In genomic region chr2:148927010-148927409, GRCh38 we compare ENCODE assay signal across 9 cellular contexts. TPM values are rescaled to one million over a fixed set of nuclear protein-coding genes. Genes with fewer than 3 reads are reported as not detected.
DNase-seq lines count a peak whose midpoint lies in the region; ATAC-seq and TF ChIP-seq lines count a peak whose summit lies in the region.
"Had no signal": no experiment of that assay in that cellular context is flagged by ENCODE, and none has a peak within 500 bp of the region (broad histone marks: within the 10 kb centered on the region; RNA-seq: fewer than 3 reads in every experiment).

No MANE protein-coding gene starts in this region.

- H3K36me3 ChIP-seq in colonic mucosa (no peaks in the 10 kb centered on the region), mammary epithelial cell (ENCODE audit: insufficient read depth, low read length) (no peaks in the 10 kb centered on the region)

- H3K4me2 ChIP-seq in mammary epithelial cell (ENCODE audit: insufficient read depth, low read depth, low read length): no peak overlapping the region

- DNase-seq in colonic mucosa (peak; percentile 44), HCEC 1CT (no peak), foreskin fibroblast (no peak), mammary epithelial cell (no peak)
- peak; percentile 10 to 24 for DNase-seq in stimulated activated CD4-positive, alpha-beta T cell treated with anti-CD3 and anti-CD28 coated beads, Interleukin-2, amount 100 ng/mL, for 48 hours

- no peaks in the 10 kb centered on the region for H4K20me1 ChIP-seq in mammary epithelial cell (ENCODE audit: insufficient read depth, low read length)

- CTCF ChIA-PET in mammary epithelial cell (lab: Charles Lee; ENCODE audit: low non-redundant PET): no interaction called here

- no peak overlapping the region for H2AFZ ChIP-seq in mammary epithelial cell (ENCODE audit: low read depth, low read length)

- H3K9me3 ChIP-seq in colonic mucosa (no peaks in the 10 kb centered on the region), mammary epithelial cell (replicated peaks; ENCODE audit: insufficient read depth, low read length) (no peaks in the 10 kb centered on the region)

- ATAC-seq in GM18873 (IDR thresholded peaks at IDR 0.05; ENCODE audit: low FRiP score, unreplicated experiment) (peak; percentile 41), HG02852 (IDR thresholded peaks at IDR 0.05; ENCODE audit: unreplicated experiment) (peak; percentile 83)

- dilution Hi-C loops in mammary epithelial cell (cut with HindIII; ENCODE audit: low sequenced_read_pairs): loop anchor here (10.0 kb wide), 1 partner anchor 62 kb away; no protein-coding TSS in a partner anchor

- 0 out of 2 replicates have a peak, but pooled peaks have one; percentile 9 for TF ChIP-seq POLR2A in Raji (IDR thresholded peaks at IDR 0.05; ENCODE audit: insufficient read depth, low read depth, low read length)

- H3K79me2 ChIP-seq in mammary epithelial cell (ENCODE audit: insufficient read depth, low read length): no peaks in the 10 kb centered on the region

- H3K4me1 ChIP-seq in colonic mucosa (no peaks in the 10 kb centered on the region), mammary epithelial cell (ENCODE audit: insufficient read depth, low read length) (no peaks in the 10 kb centered on the region)

- TF ChIP-seq CTCF in colonic mucosa (IDR thresholded peaks at IDR 0.05) (no peak), foreskin fibroblast (IDR thresholded peaks at IDR 0.05; ENCODE audit: low read depth, low read length) (no peak), mammary epithelial cell (conservative IDR thresholded peaks at IDR 0.05 in 1 of 2, IDR thresholded peaks at IDR 0.05 in 1 of 2; ENCODE audit: extremely low read depth in 1 of 2, insufficient read depth in 1 of 2, low read depth in 1 of 2, low read length in 2 of 2) (no peak)

- intact Hi-C loops in colonic mucosa (cut with DNase I) (no loop called here), mammary epithelial cell (cut with micrococcal nuclease) (no loop called here)

- 81% methylated on average over 12 of the region's 12 CpGs for WGBS in mammary epithelial cell (ENCODE audit: low coverage, missing lambda C conversion rate)

- no peak overlapping the region for H3K9ac ChIP-seq in colonic mucosa (ENCODE audit: low read depth in 2 of 2, low read length in 2 of 2)
- no peak overlapping the region for H3K9ac ChIP-seq in mammary epithelial cell (ENCODE audit: insufficient read depth, low read length)

- H3K4me3 ChIP-seq in colonic mucosa (peak overlapping the region; percentile 12), foreskin fibroblast (ENCODE audit: low read depth in 1 of 2, low read length in 2 of 2) (no peak overlapping the region), mammary epithelial cell (replicated peaks in 1 of 3; ENCODE audit: insufficient read depth in 1 of 3, low read depth in 2 of 3, low read length in 3 of 3) (no peak overlapping the region)

- H3K27ac ChIP-seq in colonic mucosa: no peak overlapping the region
- no peak overlapping the region for H3K27ac ChIP-seq in mammary epithelial cell (ENCODE audit: insufficient read depth, low read depth, low read length)
- H3K27ac ChIP-seq: epithelial cell of prostate had no signal

- BruUV-seq in mammary epithelial cell (replicated peaks; lab: Mats Ljungman, UMichigan): no TSS peak

- H3K27me3 ChIP-seq in colonic mucosa (no peaks in the 10 kb centered on the region), mammary epithelial cell (ENCODE audit: insufficient read depth, low read length) (no peaks in the 10 kb centered on the region)

- in situ Hi-C loops in mammary epithelial cell (cut with MboI; ENCODE audit: low sequenced_read_pairs in 2 of 2): no loop called here

RNA-seq across cellular contexts. Expression of gene KIF5C, which starts 52.0 kb away (rescaled TPM):
- total RNA-seq in colonic mucosa: 1 to 10 TPM; 1.6 to 3.4 TPM
- under 1 TPM in 1 of 2 donors, not detected in 1; under 0.01 TPM for total RNA-seq in mammary epithelial cell
- polyA plus RNA-seq in mammary epithelial cell: 0.06 TPM
- polyA minus RNA-seq in mammary epithelial cell: 0.31 TPM

Comparison
In these comparisons a context has a peak if more than half of its experiments do, and no peak if none do; other contexts are left out.
1. DNase-seq: peak in colonic mucosa (single experiment) and stimulated activated CD4-positive, alpha-beta T cell treated with anti-CD3 and anti-CD28 coated beads, Interleukin-2, amount 100 ng/mL, for 48 hours (2 of 2); none in HCEC 1CT (single experiment), foreskin fibroblast (0 of 2) and mammary epithelial cell (single experiment).